9 cellular contexts compared by ENCODE assay signal in the genomic region with DNA sequence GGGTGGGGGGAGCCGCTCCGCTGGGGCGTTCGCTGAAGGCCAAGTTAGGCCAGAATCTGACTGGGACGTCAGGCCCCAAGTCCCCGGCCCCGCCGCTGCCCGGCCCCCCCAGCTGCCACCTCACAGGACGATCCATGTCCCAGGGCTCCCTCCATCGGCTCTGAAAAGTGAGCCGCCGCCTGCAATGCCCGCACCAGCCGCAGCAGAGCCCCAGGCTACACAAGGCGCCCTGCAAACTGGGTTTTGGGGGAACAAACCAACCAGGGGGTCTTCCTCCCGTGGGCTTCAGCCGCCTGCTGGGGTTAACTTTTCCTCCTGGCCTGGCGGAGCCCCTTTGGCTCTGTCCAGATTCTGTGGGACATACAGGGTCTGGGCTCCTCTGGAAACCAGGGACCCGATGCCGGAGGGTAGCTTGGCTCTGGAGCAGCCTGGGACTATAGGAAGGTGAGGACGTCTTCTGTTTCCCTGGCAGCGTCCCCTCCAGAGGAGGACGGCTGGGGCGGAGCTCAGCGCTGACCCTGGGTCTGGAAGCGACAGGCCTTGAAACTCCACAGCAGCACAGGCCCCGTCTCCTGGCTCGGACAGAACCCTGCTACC. TPM values are rescaled to one million over a fixed set of nuclear protein-coding genes. Genes with fewer than 3 reads are reported as not detected.
DNase-seq lines count a peak whose midpoint lies in the region; ATAC-seq, FAIRE-seq and TF ChIP-seq lines count a peak whose summit lies in the region.
"Had no signal": no experiment of that assay in that cellular context is flagged by ENCODE, and none has a peak within 500 bp of the region (broad histone marks: within the 10 kb centered on the region; RNA-seq: fewer than 3 reads in every experiment).

No MANE protein-coding gene starts in this region.

- H3K4me3 ChIP-seq in pancreas: peak overlapping the region in 1 of 4 donors; percentile 15

- H3K4me1 ChIP-seq in pancreas: peaks cover 0 to 7% (median 2%) of the 10 kb centered on the region in 3 donors

- H3K27me3 Mint-ChIP-seq in activated naive CD4-positive, alpha-beta T cell treated with anti-CD3 and anti-CD28 coated beads, Interleukin-2, amount 10 ng/mL, durations not matched to agents 7 days and 5 days: peaks cover 18% of the 10 kb centered on the region

- peaks cover 34% of the 10 kb centered on the region for H3K4me1 Mint-ChIP-seq in activated naive CD4-positive, alpha-beta T cell treated with anti-CD3 and anti-CD28 coated beads, Interleukin-2, amount 10 ng/mL, durations not matched to agents 7 days and 5 days

- no peaks in the 10 kb centered on the region for H3K9me3 Mint-ChIP-seq in activated naive CD4-positive, alpha-beta T cell treated with anti-CD3 and anti-CD28 coated beads, Interleukin-2, amount 10 ng/mL, durations not matched to agents 7 days and 5 days

- peak overlapping the region; percentile 17 to 63 (median 54) for H3K27ac ChIP-seq in pancreas
- H3K27ac ChIP-seq: SJSA1 had no signal

- CTCF ChIA-PET in activated naive CD4-positive, alpha-beta T cell treated with anti-CD3 and anti-CD28 coated beads, Interleukin-2, amount 10 ng/mL, durations not matched to agents 7 days and 5 days (lab: Charles Lee): no interaction called here

- H3K4me3 Mint-ChIP-seq in activated naive CD4-positive, alpha-beta T cell treated with anti-CD3 and anti-CD28 coated beads, Interleukin-2, amount 10 ng/mL, durations not matched to agents 7 days and 5 days: peak overlapping the region; percentile 64

- H3K27ac Mint-ChIP-seq in activated naive CD4-positive, alpha-beta T cell treated with anti-CD3 and anti-CD28 coated beads, Interleukin-2, amount 10 ng/mL, durations not matched to agents 7 days and 5 days: peak overlapping the region; percentile 37

- H3K36me3 Mint-ChIP-seq in activated naive CD4-positive, alpha-beta T cell treated with anti-CD3 and anti-CD28 coated beads, Interleukin-2, amount 10 ng/mL, durations not matched to agents 7 days and 5 days: peaks cover 1% of the 10 kb centered on the region

- intact Hi-C loops in head of caudate nucleus (cut with DNase I): no loop called here
- intact Hi-C loops in pancreas (cut with DNase I): no loop called here

- 10 to 12% methylated on average over 21 to 29 of the region's 29 CpGs for WGBS in pancreas, 2 donors

- H3K27me3 ChIP-seq in pancreas: no peaks in the 10 kb centered on the region
- H3K27me3 ChIP-seq: SJSA1 had no signal

- H3K36me3 ChIP-seq in pancreas: no peaks in the 10 kb centered on the region

- no peak for FAIRE-seq in pancreas (lab: Jason Lieb, UNC)

- ATAC-seq in pancreas: peak; percentile 17 to 52 (median 33)
- no peak for ATAC-seq in HG03139 (IDR thresholded peaks at IDR 0.05; ENCODE audit: unreplicated experiment)
- ATAC-seq in GM21723 (IDR thresholded peaks at IDR 0.05; ENCODE audit: unreplicated experiment): no peak

- no peaks in the 10 kb centered on the region for H3K9me3 ChIP-seq in pancreas

- peak; percentile 7 to 37 (median 26) for TF ChIP-seq CTCF in pancreas (IDR thresholded peaks at IDR 0.05)

- DNase-seq in DMS53 (lab: John Stamatoyannopoulos, UW) (peak; percentile 78), LHCN-M2 (ENCODE audit: low read depth) (peak; percentile 35), head of caudate nucleus (peak; percentile 57 to 89 (median 76)), pancreas (peak; percentile 72 to 93 (median 79)), NCI-H2081 (lab: John Stamatoyannopoulos, UW) (no peak)
- peak; percentile 57 for DNase-seq in activated naive CD4-positive, alpha-beta T cell treated with anti-CD3 and anti-CD28 coated beads, Interleukin-2, amount 10 ng/mL, durations not matched to agents 7 days and 5 days

RNA-seq across cellular contexts. Expression of gene NME4, which starts 0.8 kb away (rescaled TPM):
- total RNA-seq in LHCN-M2 (2014; rRNA removed): 142 and 186 TPM in 2 replicates
- polyA plus RNA-seq in LHCN-M2 (2012): 336 TPM
- total RNA-seq in pancreas: 10 to 100 TPM; 11.0 to 32.5 (median 20.8) TPM
- polyA plus RNA-seq in pancreas: 10 to 100 TPM; 48.4 to 68.6 TPM

RNA-seq across cellular contexts. Expression of gene DECR2, which starts 3.9 kb away (rescaled TPM):
- total RNA-seq in LHCN-M2 (2014; rRNA removed): 18.8 and 22.6 TPM in 2 replicates
- 28.2 TPM for polyA plus RNA-seq in LHCN-M2 (2012)
- total RNA-seq in pancreas: 10 to 100 TPM in 5 of 6 donors, 1 to 10 TPM in 1; 9.2 to 21.4 (median 15.6) TPM
- polyA plus RNA-seq in pancreas: 10 to 100 TPM; 48.8 to 68.0 TPM

RNA-seq across cellular contexts. Expression of gene PGAP6, which starts 16.1 kb away (rescaled TPM):
- total RNA-seq in LHCN-M2 (2014; rRNA removed) (72.4 and 90.2 TPM in 2 replicates), pancreas (10 to 100 TPM; 53.1 to 75.5 (median 58.9) TPM)
- 117 TPM for polyA plus RNA-seq in LHCN-M2 (2012)
- 10 to 100 TPM; 62.1 to 88.5 TPM for polyA plus RNA-seq in pancreas

RNA-seq across cellular contexts. Expression of gene MRPL28, which starts 27.5 kb away (rescaled TPM):
- total RNA-seq in LHCN-M2 (2014; rRNA removed): 135 and 156 TPM in 2 replicates
- polyA plus RNA-seq in LHCN-M2 (2012): 196 TPM
- total RNA-seq in pancreas: 10 to 100 TPM in 5 of 6 donors, 1 to 10 TPM in 1; 9.2 to 22.0 (median 18.6) TPM
- polyA plus RNA-seq in pancreas: 10 to 100 TPM; 58.1 to 65.4 TPM

RNA-seq across cellular contexts. Expression of gene RAB11FIP3, which starts 27.6 kb away (rescaled TPM):
- total RNA-seq in LHCN-M2 (2014; rRNA removed) (44.1 and 61.6 TPM in 2 replicates), pancreas (10 to 100 TPM; 22.0 to 41.3 (median 29.7) TPM)
- 39.3 TPM for polyA plus RNA-seq in LHCN-M2 (2012)
- 10 to 100 TPM; 42.4 to 67.4 TPM for polyA plus RNA-seq in pancreas

Comparison
In these comparisons a context has a peak if more than half of its experiments do, and no peak if none do; other contexts are left out.
1. DNase-seq: peak in DMS53 (single experiment), LHCN-M2 (single experiment), activated naive CD4-positive, alpha-beta T cell treated with anti-CD3 and anti-CD28 coated beads, Interleukin-2, amount 10 ng/mL, durations not matched to agents 7 days and 5 days (single experiment), head of caudate nucleus (42 of 42) and pancreas (6 of 6); none in NCI-H2081 (0 of 2).
2. ATAC-seq: peak in pancreas (4 of 4); none in HG03139 (single experiment) and GM21723 (single experiment).